ENCODE assay signal across 8 cellular contexts in genomic region chr6:1603708-1604346, GRCh38. TPM values are rescaled to one million over a fixed set of nuclear protein-coding genes. Genes with fewer than 3 reads are reported as not detected.
DNase-seq lines count a peak whose midpoint lies in the region; ATAC-seq and TF ChIP-seq lines count a peak whose summit lies in the region.

No MANE protein-coding gene starts in this region.

- TF ChIP-seq CTCF in brain (conservative IDR thresholded peaks at IDR 0.05), result no peak
- TF ChIP-seq CTCF in right lobe of liver (IDR thresholded peaks at IDR 0.05), result no peak
- no peak for TF ChIP-seq CTCF in tibial nerve (IDR thresholded peaks at IDR 0.05)

- DNase-seq in activated T-cell treated with anti-CD3 and anti-CD28 coated beads, Interleukin-2, amount 50 U/mL, for 4 hours, result no peak
- no peak for DNase-seq in activated T-cell treated with anti-CD3 and anti-CD28 coated beads, Interleukin-2, amount 50 U/mL, for 48 hours
- DNase-seq in right lobe of liver, result peak in 1 of 3 donors; percentile 22
- DNase-seq in tibial nerve (ENCODE audit: low spot score in 2 of 2), result no peak
- DNase-seq in SIG-M5 (lab: John Stamatoyannopoulos, UW), result no peak

- H3K4me1 Mint-ChIP-seq in activated T-cell treated with anti-CD3 and anti-CD28 coated beads, Interleukin-2, amount 50 U/mL, for 4 hours (ENCODE audit: low read depth), result peaks cover 33% of the 10 kb centered on the region
- H3K4me1 Mint-ChIP-seq in brain, result peaks cover 34% of the 10 kb centered on the region

- H3K27me3 Mint-ChIP-seq in activated T-cell treated with anti-CD3 and anti-CD28 coated beads, Interleukin-2, amount 50 U/mL, for 4 hours (ENCODE audit: low read depth), result peaks cover 80% of the 10 kb centered on the region
- H3K27me3 Mint-ChIP-seq in brain, result peaks cover 72% of the 10 kb centered on the region

- H3K27me3 ChIP-seq in right lobe of liver, result peaks cover 8 to 56% of the 10 kb centered on the region in 2 donors
- H3K27me3 ChIP-seq in tibial nerve, result peaks cover 0 to 90% of the 10 kb centered on the region in 2 donors

- peak overlapping the region; percentile 31 for H3K4me3 Mint-ChIP-seq in activated T-cell treated with anti-CD3 and anti-CD28 coated beads, Interleukin-2, amount 50 U/mL, for 4 hours
- peak overlapping the region; percentile 33 to 68 (median 56) for H3K4me3 Mint-ChIP-seq in brain

- no peak overlapping the region for H3K27ac ChIP-seq in right lobe of liver
- peak overlapping the region in 1 of 4 donors; percentile 55 for H3K27ac ChIP-seq in tibial nerve

- TF ChIP-seq POLR2A in right lobe of liver (IDR thresholded peaks at IDR 0.05) (no peak), tibial nerve (IDR thresholded peaks at IDR 0.05) (no peak)

- H3K36me3 ChIP-seq in right lobe of liver (no peaks in the 10 kb centered on the region), tibial nerve (no peaks in the 10 kb centered on the region)

- H3K4me3 ChIP-seq in right lobe of liver (peak overlapping the region; percentile 48 to 52 (median 49)), tibial nerve (peak overlapping the region; percentile 34 to 59 (median 42))

- no peaks in the 10 kb centered on the region for H3K9me3 ChIP-seq in right lobe of liver
- H3K9me3 ChIP-seq in tibial nerve, result no peaks in the 10 kb centered on the region

- peak in 1 of 2 donors; percentile 3 for ATAC-seq in activated T-cell treated with anti-CD3 and anti-CD28 coated beads, Interleukin-2, amount 50 U/mL, for 4 hours
- ATAC-seq in right lobe of liver, result no peak
- no peak for ATAC-seq in HG02623 (IDR thresholded peaks at IDR 0.05; ENCODE audit: unreplicated experiment)
- no peak for ATAC-seq in GM18858 (IDR thresholded peaks at IDR 0.05; ENCODE audit: unreplicated experiment)

- H3K4me1 ChIP-seq in right lobe of liver, result peaks cover 0 to 36% (median 10%) of the 10 kb centered on the region in 4 donors
- peaks cover 0 to 52% (median 12%) of the 10 kb centered on the region in 4 donors for H3K4me1 ChIP-seq in tibial nerve

- H3K36me3 Mint-ChIP-seq in activated T-cell treated with anti-CD3 and anti-CD28 coated beads, Interleukin-2, amount 50 U/mL, for 4 hours (ENCODE audit: insufficient read depth), result no peaks in the 10 kb centered on the region
- no peaks in the 10 kb centered on the region for H3K36me3 Mint-ChIP-seq in brain

- no peak for TF ChIP-seq EP300 in tibial nerve (IDR thresholded peaks at IDR 0.05)

- intact Hi-C loops in right lobe of liver (cut with DNase I), result loop anchor here (10.0 kb wide), 4 partner anchors 501 to 1031 kb away; no protein-coding TSS in a partner anchor

- 43% methylated on average over 21 of the region's 27 CpGs for WGBS in right lobe of liver (ENCODE audit: insufficient coverage, low coverage, low lambda C conversion rate, missing lambda C conversion rate)
- WGBS in tibial nerve, 2 donors, result 41 to 49% methylated on average over 27 of the region's 27 CpGs

- no peak overlapping the region for H3K27ac Mint-ChIP-seq in brain

- no peaks in the 10 kb centered on the region for H3K9me3 Mint-ChIP-seq in activated T-cell treated with anti-CD3 and anti-CD28 coated beads, Interleukin-2, amount 50 U/mL, for 4 hours
- H3K9me3 Mint-ChIP-seq in brain, result peaks cover 0 to 3% (median 0%) of the 10 kb centered on the region in 5 experiments

RNA-seq across cellular contexts. Expression of gene FOXC1, which starts 5.9 kb away (rescaled TPM):
- under 1 TPM; 0.05 to 0.08 (median 0.05) TPM for total RNA-seq in activated T-cell treated with anti-CD3 and anti-CD28 coated beads, Interleukin-2, amount 50 U/mL, for 4 hours
- polyA plus RNA-seq in brain (ENCODE audit: insufficient read depth, low read depth, low replicate concordance), result 7.9 TPM
- total RNA-seq in right lobe of liver (under 1 TPM; 0.24 to 0.87 (median 0.50) TPM), tibial nerve (10 to 100 TPM; 36.0 to 53.7 (median 50.2) TPM)

Comparison
In these comparisons a context has a peak if more than half of its experiments do, and no peak if none do; other contexts are left out.
1. RNA of gene FOXC1, which starts 5.9 kb away (total RNA-seq): 36.0 to 53.7 TPM in tibial nerve; 0.24 to 0.87 TPM in right lobe of liver and 0.05 to 0.08 TPM in activated T-cell treated with anti-CD3 and anti-CD28 coated beads, Interleukin-2, amount 50 U/mL, for 4 hours; every median in the first group is over 10 times any median in the second.